ENCODE assay signal across 21 cellular contexts in genomic region chr20:52168116-52168515, GRCh38. TPM values are rescaled to one million over a fixed set of nuclear protein-coding genes. Genes with fewer than 3 reads are reported as not detected.
DNase-seq lines count a peak whose midpoint lies in the region; ATAC-seq and TF ChIP-seq lines count a peak whose summit lies in the region.
"Had no signal": no experiment of that assay in that cellular context is flagged by ENCODE, and none has a peak within 500 bp of the region (broad histone marks: within the 10 kb centered on the region; RNA-seq: fewer than 3 reads in every experiment).

No MANE protein-coding gene starts in this region.

- peaks cover 3% of the 10 kb centered on the region for H3K9me3 Mint-ChIP-seq in activated CD4-positive, alpha-beta T cell treated with anti-CD3 and anti-CD28 coated beads for 36 hours (ENCODE audit: low read depth)
- no peaks in the 10 kb centered on the region for H3K9me3 Mint-ChIP-seq in effector memory CD8-positive, alpha-beta T cell

- intact Hi-C loops in activated CD4-positive, alpha-beta T cell treated with anti-CD3 and anti-CD28 coated beads for 36 hours (cut with DNase I, micrococcal nuclease), result no loop called here
- intact Hi-C loops in adrenal gland (cut with DNase I), result no loop called here

- no peak for DNase-seq in activated CD4-positive, alpha-beta T cell treated with anti-CD3 and anti-CD28 coated beads for 36 hours
- no peak for DNase-seq in activated CD4-positive, alpha-beta T cell treated with anti-CD3 and anti-CD28 coated beads for 1 hour
- DNase-seq in NCI-H2196 treated with DMSO at 0.1 percent for 48 hours (lab: John Stamatoyannopoulos, UW; ENCODE audit: unreplicated experiment), result peak; percentile 9
- DNase-seq in effector memory CD8-positive, alpha-beta T cell, result no peak
- no peak for DNase-seq in stimulated activated CD4-positive, alpha-beta T cell treated with anti-CD3 and anti-CD28 coated beads, Interleukin-1b, Interleukin-23, amount 100 ng/mL, for 48 hours
- DNase-seq in adrenal gland, result no peak
- DNase-seq: AML-193, GOT3, HCEC 1CT, KG1, NCI-H1105, NCI-H146, NCI-H2171, NCI-H446, NCI-H69, SIG-M5, SK-N-SH had no signal

- peaks cover 15 to 18% (median 17%) of the 10 kb centered on the region in 11 experiments for H3K9me3 ChIP-seq in BLaER1 treated with 17β-estradiol and CSF1 and Interleukin-3, amounts not matched to agents 10 nM and 100 nM (replicated peaks in 1 of 11)
- no peaks in the 10 kb centered on the region for H3K9me3 ChIP-seq in adrenal gland (replicated peaks in 1 of 3)
- H3K9me3 ChIP-seq: SK-N-SH had no signal

- POLR2A ChIA-PET in activated CD4-positive, alpha-beta T cell treated with anti-CD3 and anti-CD28 coated beads for 36 hours (lab: Charles Lee), result interaction anchor here (0.6 kb wide), 1 partner anchor 1610 kb away, joined by 3 read pairs; no protein-coding TSS in a partner anchor

- CTCF ChIA-PET in activated CD4-positive, alpha-beta T cell treated with anti-CD3 and anti-CD28 coated beads for 36 hours (lab: Charles Lee), result no interaction called here

- peaks cover 58 to 85% (median 76%) of the 10 kb centered on the region in 11 experiments for H3K36me3 ChIP-seq in BLaER1 treated with 17β-estradiol and CSF1 and Interleukin-3, amounts not matched to agents 10 nM and 100 nM
- peaks cover 0 to 16% of the 10 kb centered on the region in 2 donors for H3K36me3 ChIP-seq in adrenal gland (replicated peaks in 1 of 2)

- H3K4me1 Mint-ChIP-seq in activated CD4-positive, alpha-beta T cell treated with anti-CD3 and anti-CD28 coated beads for 36 hours, result peaks cover 15% of the 10 kb centered on the region
- peaks cover 2 to 10% of the 10 kb centered on the region in 2 donors for H3K4me1 Mint-ChIP-seq in effector memory CD8-positive, alpha-beta T cell (ENCODE audit: low read depth in 2 of 2)
- H3K4me1 Mint-ChIP-seq: CD14-positive monocyte had no signal

- H3K9ac ChIP-seq in BLaER1 treated with 17β-estradiol and CSF1 and Interleukin-3, amounts not matched to agents 10 nM and 100 nM, result no peak overlapping the region
- H3K9ac ChIP-seq: SK-N-SH had no signal

- H3K4me3 Mint-ChIP-seq in activated CD4-positive, alpha-beta T cell treated with anti-CD3 and anti-CD28 coated beads for 36 hours, result no peak overlapping the region
- no peak overlapping the region for H3K4me3 Mint-ChIP-seq in effector memory CD8-positive, alpha-beta T cell
- H3K4me3 Mint-ChIP-seq: CD14-positive monocyte had no signal

- no peak for TF ChIP-seq CTCF in adrenal gland (IDR thresholded peaks at IDR 0.05)

- H3K36me3 Mint-ChIP-seq in activated CD4-positive, alpha-beta T cell treated with anti-CD3 and anti-CD28 coated beads for 36 hours (ENCODE audit: low read depth), result peaks cover 46% of the 10 kb centered on the region
- peaks cover 29% of the 10 kb centered on the region for H3K36me3 Mint-ChIP-seq in effector memory CD8-positive, alpha-beta T cell (ENCODE audit: insufficient read depth)

- no peaks in the 10 kb centered on the region for H3K27me3 ChIP-seq in BLaER1 treated with 17β-estradiol and CSF1 and Interleukin-3, amounts not matched to agents 10 nM and 100 nM
- H3K27me3 ChIP-seq in adrenal gland, result no peaks in the 10 kb centered on the region

- ATAC-seq in activated CD4-positive, alpha-beta T cell treated with anti-CD3 and anti-CD28 coated beads for 36 hours, result peak; percentile 44
- ATAC-seq in effector memory CD8-positive, alpha-beta T cell (replicated peaks), result no peak
- no peak for ATAC-seq in GM21447 (IDR thresholded peaks at IDR 0.05; ENCODE audit: unreplicated experiment)
- ATAC-seq: Panc1 had no signal

- no peaks in the 10 kb centered on the region for H3K27me3 Mint-ChIP-seq in activated CD4-positive, alpha-beta T cell treated with anti-CD3 and anti-CD28 coated beads for 36 hours
- H3K27me3 Mint-ChIP-seq in effector memory CD8-positive, alpha-beta T cell, result no peaks in the 10 kb centered on the region

- H4K20me1 ChIP-seq in BLaER1 treated with 17β-estradiol and CSF1 and Interleukin-3, amounts not matched to agents 10 nM and 100 nM, result peaks cover 0 to 3% (median 0%) of the 10 kb centered on the region in 11 experiments; a peak in 1 of 22 replicates

- H3K4me2 ChIP-seq in BLaER1 treated with 17β-estradiol and CSF1 and Interleukin-3, amounts not matched to agents 10 nM and 100 nM, result peak overlapping the region in 8 of 11 experiments; percentile 7 to 58 (median 27); a peak in 12 of 22 replicates
- H3K4me2 ChIP-seq: SK-N-SH had no signal

- TF ChIP-seq POLR2A in adrenal gland (IDR thresholded peaks at IDR 0.05), result no peak

- H3K27ac Mint-ChIP-seq in activated CD4-positive, alpha-beta T cell treated with anti-CD3 and anti-CD28 coated beads for 36 hours, result peak overlapping the region; percentile 22
- H3K27ac Mint-ChIP-seq in effector memory CD8-positive, alpha-beta T cell, result peak overlapping the region; percentile 32 to 69
- H3K27ac Mint-ChIP-seq: CD14-positive monocyte had no signal

- H3K4me3 ChIP-seq in BLaER1 treated with 17β-estradiol and CSF1 and Interleukin-3, amounts not matched to agents 10 nM and 100 nM, result no peak overlapping the region
- no peak overlapping the region for H3K4me3 ChIP-seq in adrenal gland

- WGBS in adrenal gland, 4 donors, result 87 to 100% (median 97%) methylated on average over 1 of the region's 1 CpG

- H3K4me1 ChIP-seq in BLaER1 treated with 17β-estradiol and CSF1 and Interleukin-3, amounts not matched to agents 10 nM and 100 nM, result peaks cover 5 to 20% (median 15%) of the 10 kb centered on the region in 10 experiments; a peak in 17 of 20 replicates
- H3K4me1 ChIP-seq in adrenal gland (replicated peaks in 1 of 2), result no peaks in the 10 kb centered on the region

- no peak overlapping the region for H3K27ac ChIP-seq in BLaER1 treated with 17β-estradiol and CSF1 and Interleukin-3, amounts not matched to agents 10 nM and 100 nM
- H3K27ac ChIP-seq in adrenal gland, result no peak overlapping the region

RNA-seq across cellular contexts. Expression of gene ZFP64, which starts 23.5 kb away (rescaled TPM):
- total RNA-seq in activated CD4-positive, alpha-beta T cell treated with anti-CD3 and anti-CD28 coated beads for 36 hours, result 10 to 100 TPM; 12.2 to 16.5 TPM
- 10 to 100 TPM in 6 of 8 donors, 1 to 10 TPM in 2; 8.0 to 27.6 (median 14.2) TPM for total RNA-seq in adrenal gland
- 10 to 100 TPM in 1 of 3 donors, 1 to 10 TPM in 2; 2.3 to 13.2 (median 3.5) TPM for polyA plus RNA-seq in adrenal gland
